Comparison of ENCODE assay signal across 8 cellular contexts in genomic region chrX:23742693-23743622, GRCh38. TPM values are rescaled to one million over a fixed set of nuclear protein-coding genes. Genes with fewer than 3 reads are reported as not detected.
A peak's percentile ranks its signal among the peaks of the same experiment; 100 is the strongest.
DNase-seq lines count a peak whose midpoint lies in the region; ATAC-seq and TF ChIP-seq lines count a peak whose summit lies in the region.

ACOT9 (minus strand) TSS chrX:23743276; CDS start chrX:23743144, 132 bp downstream.

- DNase-seq in D341Med (ENCODE audit: low spot score) (peak; percentile 88), HT-29 (ENCODE audit: low spot score) (peak; percentile 65), RKO (ENCODE audit: low spot score) (peak; percentile 93), fibroblast of mammary gland (ENCODE audit: low read depth) (peak; percentile 95)
- peak; percentile 21 to 53 for DNase-seq in activated T-helper 1 cell treated with anti-CD3 and anti-CD28 coated beads, Interleukin-2, amount 50 U/mL, for 16 hours (ENCODE audit: low read depth in 1 of 2, low spot score in 1 of 2)
- peak; percentile 23 to 71 (median 58) for DNase-seq in naive thymus-derived CD8-positive, alpha-beta T cell
- DNase-seq in stimulated activated naive CD4-positive, alpha-beta T cell treated with Interleukin-2 at 50 U/mL for 16 hours (lab: John Stamatoyannopoulos, UW) = peak; percentile 64

- H3K36me3 Mint-ChIP-seq in naive thymus-derived CD8-positive, alpha-beta T cell = no peaks in the 10 kb centered on the region

- peak within 1 kb of the TSS; percentile 78 to 91 (median 89) for H3K4me3 Mint-ChIP-seq in naive thymus-derived CD8-positive, alpha-beta T cell

- peaks cover 9 to 48% (median 22%) of the 10 kb centered on the region in 4 donors for H3K4me1 Mint-ChIP-seq in naive thymus-derived CD8-positive, alpha-beta T cell

- peaks cover 0 to 2% (median 0%) of the 10 kb centered on the region in 9 donors for H3K9me3 Mint-ChIP-seq in naive thymus-derived CD8-positive, alpha-beta T cell

- H3K4me3 ChIP-seq in fibroblast of mammary gland (ENCODE audit: control insufficient read depth, low read depth, low read length) = peak within 1 kb of the TSS; percentile 71

- no peak for TF ChIP-seq CTCF in fibroblast of mammary gland (conservative IDR thresholded peaks at IDR 0.05; ENCODE audit: control insufficient read depth, insufficient read depth, low read depth, low read length)

- H3K27ac Mint-ChIP-seq in naive thymus-derived CD8-positive, alpha-beta T cell = peak within 1 kb of the TSS; percentile 22 to 90 (median 84)

- H3K27me3 Mint-ChIP-seq in naive thymus-derived CD8-positive, alpha-beta T cell = no peaks in the 10 kb centered on the region

- POLR2A ChIA-PET in naive thymus-derived CD8-positive, alpha-beta T cell (lab: Charles Lee) = interaction anchor here (0.6 to 2.5 kb wide), 5 partner anchors 24 to 211 kb away, joined by 3 to 19 read pairs (median 6); partner anchors contain the start of gene SAT1

- peak; percentile 92 for ATAC-seq in GM21360 (IDR thresholded peaks at IDR 0.05; ENCODE audit: unreplicated experiment)
- ATAC-seq in naive thymus-derived CD8-positive, alpha-beta T cell = peak; percentile 90 to 91

RNA-seq across cellular contexts. Expression of gene ACOT9, which starts in this region (rescaled TPM):
- total RNA-seq in HT-29 (2014; rRNA removed; shearing (Covaris generic)) = 6.1 and 6.7 TPM in 2 replicates
- total RNA-seq in naive thymus-derived CD8-positive, alpha-beta T cell = 10 to 100 TPM; 14.4 to 14.8 TPM
- polyA plus RNA-seq in naive thymus-derived CD8-positive, alpha-beta T cell = 10 to 100 TPM in 1 of 3 donors, 1 to 10 TPM in 2; 5.9 to 13.0 (median 7.5) TPM

Comparison
In these comparisons a context has a peak if more than half of its experiments do, and no peak if none do; other contexts are left out.
1. Peak in every context shown above with its lines: DNase-seq, ATAC-seq and H3K4me3 ChIP-seq.
2. DNase-seq: peak in every context shown above with its lines; median percentile 95 in fibroblast of mammary gland; 93 in RKO; 88 in D341Med; 65 in HT-29; 64 in stimulated activated naive CD4-positive, alpha-beta T cell treated with Interleukin-2 at 50 U/mL for 16 hours; 58 in naive thymus-derived CD8-positive, alpha-beta T cell; 37 in activated T-helper 1 cell treated with anti-CD3 and anti-CD28 coated beads, Interleukin-2, amount 50 U/mL, for 16 hours.